Comparison of ENCODE assay signal across 8 cellular contexts in the genomic region with DNA sequence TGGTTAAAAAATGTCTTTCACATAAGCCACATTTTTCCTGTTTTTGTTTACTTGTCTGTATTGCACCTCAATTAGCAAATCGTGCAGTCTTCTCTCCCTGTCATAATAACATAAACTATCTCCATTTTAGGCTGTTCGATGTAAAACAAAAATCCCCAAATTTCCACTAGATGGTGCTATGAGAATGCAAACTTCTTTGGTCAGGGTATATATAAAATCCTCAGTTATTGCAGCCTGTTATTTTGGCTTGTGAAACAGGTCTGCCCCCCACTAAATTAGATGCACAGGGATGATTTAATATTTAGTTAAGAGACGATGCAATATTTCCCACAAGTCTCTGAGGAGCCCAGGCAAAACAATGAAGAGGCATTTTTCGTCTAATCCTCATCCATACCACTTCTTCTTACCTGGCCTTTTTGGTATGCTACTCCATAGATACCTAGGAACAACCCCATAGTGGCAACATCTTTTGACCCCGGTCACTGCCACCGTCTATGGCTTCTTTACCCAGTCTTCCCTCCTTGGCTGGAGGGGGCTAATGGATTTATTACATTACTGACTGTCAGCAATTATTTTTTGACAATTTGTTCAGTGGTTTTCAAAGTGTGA.
A peak's percentile ranks its signal among the peaks of the same experiment; 100 is the strongest.
DNase-seq lines count a peak whose midpoint lies in the region; ATAC-seq, FAIRE-seq and TF ChIP-seq lines count a peak whose summit lies in the region.

No MANE protein-coding gene starts in this region.

- H3K27ac ChIP-seq in HL-60 (replicated peaks) (no peak overlapping the region), aorta (ENCODE audit: low read depth in 1 of 2, low read length in 2 of 2) (no peak overlapping the region)

- no peak overlapping the region for H3K4me3 ChIP-seq in HL-60 (replicated peaks; ENCODE audit: insufficient read depth, low read length)
- H3K4me3 ChIP-seq in bronchial epithelial cell (ENCODE audit: low read depth, low read length) = no peak overlapping the region
- no peak overlapping the region for H3K4me3 ChIP-seq in aorta (ENCODE audit: low read length in 2 of 2)

- no peaks in the 10 kb centered on the region for H3K4me1 ChIP-seq in aorta (ENCODE audit: control insufficient read depth in 1 of 2, insufficient read depth in 2 of 2, low read length in 2 of 2)

- no peaks in the 10 kb centered on the region for H3K36me3 ChIP-seq in bronchial epithelial cell (ENCODE audit: control insufficient read depth, insufficient read depth, low read length)
- no peaks in the 10 kb centered on the region for H3K36me3 ChIP-seq in aorta (ENCODE audit: control insufficient read depth in 1 of 2, insufficient read depth in 2 of 2, low read length in 1 of 2)

- H3K27me3 ChIP-seq in HL-60 (ENCODE audit: insufficient read depth, poor library complexity, severe bottlenecking) (peaks cover 2% of the 10 kb centered on the region), bronchial epithelial cell (ENCODE audit: control insufficient read depth, insufficient read depth, low read length) (no peaks in the 10 kb centered on the region), aorta (ENCODE audit: control insufficient read depth in 1 of 2, insufficient read depth in 2 of 2, low read length in 1 of 2) (no peaks in the 10 kb centered on the region)

- FAIRE-seq in bronchial epithelial cell (lab: Jason Lieb, UNC) = no peak

- no peaks in the 10 kb centered on the region for H3K9me3 ChIP-seq in aorta (ENCODE audit: control insufficient read depth, low read length)

- intact Hi-C loops in aorta (cut with DNase I) = loop anchor here in 1 of 2 donors (10.0 kb wide), 1 partner anchor 1340 kb away; no protein-coding TSS in a partner anchor

- WGBS in aorta, 2 donors = 13% methylated on average over 6 of the region's 6 CpGs

- DNase-seq in Daoy (ENCODE audit: low read depth) (peak; percentile 29), HL-60 (ENCODE audit: low read depth in 1 of 2, low spot score in 1 of 2) (peak; percentile 8 to 14), NCI-H82 (lab: John Stamatoyannopoulos, UW) (peak; percentile 82), bronchial epithelial cell (ENCODE audit: low read depth) (peak; percentile 64), left kidney (ENCODE audit: low read depth, low spot score) (peak; percentile 81), aorta (no peak), islet precursor cell (no peak)

- peak; percentile 23 for TF ChIP-seq CTCF in HL-60 (IDR thresholded peaks at IDR 0.05; ENCODE audit: insufficient read depth, low read length)
- peak; percentile 39 for TF ChIP-seq CTCF in bronchial epithelial cell (IDR thresholded peaks at IDR 0.05; ENCODE audit: insufficient read depth, low read length, severe bottlenecking)

- ATAC-seq in GM21360 (IDR thresholded peaks at IDR 0.05; ENCODE audit: unreplicated experiment) = peak; percentile 51
- ATAC-seq in aorta (ENCODE audit: low FRiP score) = peak; percentile 68

Comparison
In these comparisons a context has a peak if more than half of its experiments do, and no peak if none do; other contexts are left out.
1. DNase-seq: peak in Daoy (single experiment), HL-60 (2 of 2), NCI-H82 (single experiment), bronchial epithelial cell (single experiment) and left kidney (single experiment); none in aorta (0 of 2) and islet precursor cell (single experiment).